11 cellular contexts compared by ENCODE assay signal in genomic region chr14:54642950-54643695, GRCh38.
DNase-seq lines count a peak whose midpoint lies in the region; ATAC-seq and TF ChIP-seq lines count a peak whose summit lies in the region.
"Had no signal": no experiment of that assay in that cellular context is flagged by ENCODE, and none has a peak within 500 bp of the region (broad histone marks: within the 10 kb centered on the region; RNA-seq: fewer than 3 reads in every experiment).

No MANE protein-coding gene starts in this region.

- peaks cover 27% of the 10 kb centered on the region for H3K4me1 Mint-ChIP-seq in stimulated activated naive CD8-positive, alpha-beta T cell treated with anti-CD3 and anti-CD28 coated beads, Interleukin-15, Interleukin-2, amounts not matched to agents 100 ng/mL and 50 ng/mL, for 24 hours (ENCODE audit: low read depth)
- H3K4me1 Mint-ChIP-seq in stimulated activated naive CD8-positive, alpha-beta T cell treated with anti-CD3 and anti-CD28 coated beads, Interleukin-15, amount 100 ng/mL, for 72 hours, result peaks cover 10% of the 10 kb centered on the region

- TF ChIP-seq CTCF in SK-N-SH (IDR thresholded peaks at IDR 0.05) (peak; percentile 43), hepatocyte (IDR thresholded peaks at IDR 0.05; ENCODE audit: poor library complexity) (peak; percentile 32)

- H3K27ac ChIP-seq in SK-N-SH (ENCODE audit: low read depth in 2 of 2, low read length in 1 of 2) (peak overlapping the region in 1 of 2 experiments; percentile 9; a peak in 1 of 4 replicates), hepatocyte (peak overlapping the region; percentile 55)

- H3K4me3 ChIP-seq in SK-N-SH (ENCODE audit: low read depth in 2 of 2, low read length in 1 of 2), result no peak overlapping the region
- no peak overlapping the region for H3K4me3 ChIP-seq in hepatocyte

- TF ChIP-seq EP300 in SK-N-SH (IDR thresholded peaks at IDR 0.05; ENCODE audit: borderline replicate concordance in 1 of 2, low read depth in 1 of 2, low read length in 1 of 2), result no peak

- H3K4me2 ChIP-seq in SK-N-SH, result no peak overlapping the region
- peak overlapping the region; percentile 6 for H3K4me2 ChIP-seq in hepatocyte

- no peak overlapping the region for H3K4me3 Mint-ChIP-seq in stimulated activated naive CD8-positive, alpha-beta T cell treated with anti-CD3 and anti-CD28 coated beads, Interleukin-15, Interleukin-2, amounts not matched to agents 100 ng/mL and 50 ng/mL, for 24 hours
- no peak overlapping the region for H3K4me3 Mint-ChIP-seq in stimulated activated naive CD8-positive, alpha-beta T cell treated with anti-CD3 and anti-CD28 coated beads, Interleukin-15, amount 100 ng/mL, for 72 hours
- H3K4me3 Mint-ChIP-seq: activated CD8-positive, alpha-beta memory T cell treated with anti-CD3 and anti-CD28 coated beads, Interleukin-2, amount 10 ng/mL, durations not matched to agents 7 days and 5 days had no signal

- H3K79me2 ChIP-seq in SK-N-SH (ENCODE audit: insufficient read depth) (peaks cover 100% of the 10 kb centered on the region), hepatocyte (peaks cover 23% of the 10 kb centered on the region)

- CTCF ChIA-PET in SK-N-SH (lab: Yijun Ruan, JAX), result interaction anchor here (0.7 to 2.6 kb wide), 2 partner anchors 11 to 79 kb away, joined by 3 to 8 read pairs; no protein-coding TSS in a partner anchor

- POLR2A ChIA-PET in SK-N-SH (lab: Yijun Ruan, JAX), result no interaction called here

- H3K36me3 Mint-ChIP-seq in stimulated activated naive CD8-positive, alpha-beta T cell treated with anti-CD3 and anti-CD28 coated beads, Interleukin-15, Interleukin-2, amounts not matched to agents 100 ng/mL and 50 ng/mL, for 24 hours (ENCODE audit: low read depth), result no peaks in the 10 kb centered on the region
- H3K36me3 Mint-ChIP-seq: activated CD8-positive, alpha-beta memory T cell treated with anti-CD3 and anti-CD28 coated beads, Interleukin-2, amount 10 ng/mL, durations not matched to agents 7 days and 5 days had no signal

- H3K9me2 ChIP-seq in SK-N-SH (no peaks in the 10 kb centered on the region), hepatocyte (replicated peaks; ENCODE audit: insufficient read depth) (no peaks in the 10 kb centered on the region)

- H2AFZ ChIP-seq in SK-N-SH (ENCODE audit: low read depth) (no peak overlapping the region), hepatocyte (no peak overlapping the region)

- 84% methylated on average over 7 of the region's 7 CpGs for WGBS in SK-N-SH (ENCODE audit: low lambda C conversion rate)
- 28% methylated on average over 7 of the region's 7 CpGs for WGBS in hepatocyte (ENCODE audit: low lambda C conversion rate, missing lambda C conversion rate)

- H3K27ac Mint-ChIP-seq in stimulated activated naive CD8-positive, alpha-beta T cell treated with anti-CD3 and anti-CD28 coated beads, Interleukin-15, Interleukin-2, amounts not matched to agents 100 ng/mL and 50 ng/mL, for 24 hours, result peak overlapping the region; percentile 22
- no peak overlapping the region for H3K27ac Mint-ChIP-seq in stimulated activated naive CD8-positive, alpha-beta T cell treated with anti-CD3 and anti-CD28 coated beads, Interleukin-15, amount 100 ng/mL, for 72 hours
- H3K27ac Mint-ChIP-seq: activated CD8-positive, alpha-beta memory T cell treated with anti-CD3 and anti-CD28 coated beads, Interleukin-2, amount 10 ng/mL, durations not matched to agents 7 days and 5 days had no signal

- H3K27me3 ChIP-seq in SK-N-SH (ENCODE audit: insufficient read depth) (no peaks in the 10 kb centered on the region), hepatocyte (no peaks in the 10 kb centered on the region)

- H4K20me1 ChIP-seq in SK-N-SH (ENCODE audit: insufficient read depth) (peaks cover 41% of the 10 kb centered on the region; the same call in 1 of the 2 replicates), hepatocyte (ENCODE audit: insufficient read depth, poor library complexity, severe bottlenecking) (no peaks in the 10 kb centered on the region)

- peaks cover 5% of the 10 kb centered on the region for H3F3A ChIP-seq in SK-N-SH (replicated peaks; ENCODE audit: insufficient read depth)

- H3K9ac ChIP-seq in SK-N-SH, result no peak overlapping the region

- H3K27me3 Mint-ChIP-seq in stimulated activated naive CD8-positive, alpha-beta T cell treated with anti-CD3 and anti-CD28 coated beads, Interleukin-15, Interleukin-2, amounts not matched to agents 100 ng/mL and 50 ng/mL, for 24 hours, result peaks cover 6% of the 10 kb centered on the region
- peaks cover 15% of the 10 kb centered on the region for H3K27me3 Mint-ChIP-seq in stimulated activated naive CD8-positive, alpha-beta T cell treated with anti-CD3 and anti-CD28 coated beads, Interleukin-15, amount 100 ng/mL, for 72 hours

- no peak for ATAC-seq in stimulated activated naive CD8-positive, alpha-beta T cell treated with anti-CD3 and anti-CD28 coated beads, Interleukin-15, amount 100 ng/mL, for 72 hours
- ATAC-seq in GM18873 (IDR thresholded peaks at IDR 0.05; ENCODE audit: low FRiP score, unreplicated experiment), result no peak
- ATAC-seq: activated CD8-positive, alpha-beta memory T cell treated with anti-CD3 and anti-CD28 coated beads, Interleukin-2, amount 10 ng/mL, durations not matched to agents 7 days and 5 days had no signal

- no peak for DNase-seq in stimulated activated naive CD8-positive, alpha-beta T cell treated with anti-CD3 and anti-CD28 coated beads, Interleukin-15, amount 100 ng/mL, for 72 hours
- no peak for DNase-seq in SK-N-SH
- no peak for DNase-seq in hepatocyte (ENCODE audit: low spot score)
- no peak for DNase-seq in effector CD8-positive, alpha-beta T cell (lab: John Stamatoyannopoulos, UW)
- no peak for DNase-seq in NCI-H226
- no peak for DNase-seq in middle frontal gyrus (ENCODE audit: extremely low spot score, low spot score)
- DNase-seq: activated CD8-positive, alpha-beta memory T cell treated with anti-CD3 and anti-CD28 coated beads, Interleukin-2, amount 10 ng/mL, durations not matched to agents 7 days and 5 days; NCI-H2029; stimulated activated CD4-positive, alpha-beta T cell treated with anti-CD3 and anti-CD28 coated beads, Interleukin-12 subunit alpha, Interleukin-12 subunit beta, amount 100 ng/mL, for 4 hours had no signal

- peak; percentile 32 for TF ChIP-seq RAD21 in SK-N-SH (IDR thresholded peaks at IDR 0.05; ENCODE audit: low read length)

- H3K36me3 ChIP-seq in SK-N-SH (replicated peaks in 1 of 2; ENCODE audit: control insufficient read depth in 1 of 2, insufficient read depth in 2 of 2, low read length in 1 of 2), result no peaks in the 10 kb centered on the region
- no peaks in the 10 kb centered on the region for H3K36me3 ChIP-seq in hepatocyte (replicated peaks; ENCODE audit: insufficient read depth, low read depth)

- H3K9me3 ChIP-seq in SK-N-SH (no peaks in the 10 kb centered on the region), hepatocyte (ENCODE audit: low read depth) (no peaks in the 10 kb centered on the region)

- H3K9me3 Mint-ChIP-seq in stimulated activated naive CD8-positive, alpha-beta T cell treated with anti-CD3 and anti-CD28 coated beads, Interleukin-15, Interleukin-2, amounts not matched to agents 100 ng/mL and 50 ng/mL, for 24 hours, result no peaks in the 10 kb centered on the region
- H3K9me3 Mint-ChIP-seq in stimulated activated naive CD8-positive, alpha-beta T cell treated with anti-CD3 and anti-CD28 coated beads, Interleukin-15, amount 100 ng/mL, for 72 hours, result no peaks in the 10 kb centered on the region

- H3K4me1 ChIP-seq in SK-N-SH (ENCODE audit: control insufficient read depth in 1 of 2, insufficient read depth in 2 of 2, low read depth in 1 of 2, low read length in 1 of 2) (peaks cover 11 to 25% of the 10 kb centered on the region in 2 experiments), hepatocyte (ENCODE audit: insufficient read depth) (peaks cover 19% of the 10 kb centered on the region)

TF ChIP-seq in SK-N-SH, 30 proteins besides CTCF, POLR2A, EP300 and RAD21:
- no peak for TF ChIP-seq FOSL2 (IDR thresholded peaks at IDR 0.05; ENCODE audit: borderline replicate concordance, low read depth)
- TF ChIP-seq SMC3 (IDR thresholded peaks at IDR 0.05; ENCODE audit: low read depth, low read length), result peak; percentile 29; the same call in 1 of the 2 replicates
- TF ChIP-seq CHD2 (IDR thresholded peaks at IDR 0.05; ENCODE audit: low read length, partially characterized antibody), result no peak
